Comparison of ENCODE assay signal across 7 cellular contexts in genomic region chr13:99501135-99501951, GRCh38. TPM values are rescaled to one million over a fixed set of nuclear protein-coding genes. Genes with fewer than 3 reads are reported as not detected.
A peak's percentile ranks its signal among the peaks of the same experiment; 100 is the strongest.
DNase-seq lines count a peak whose midpoint lies in the region; ATAC-seq and TF ChIP-seq lines count a peak whose summit lies in the region.

TM9SF2 (plus strand) TSS chr13:99501472; CDS start chr13:99501607, 135 bp downstream.

- in situ Hi-C loops in astrocyte of the cerebellum (cut with HindIII; ENCODE audit: low sequenced_read_pairs), result no loop called here

- ATAC-seq in GM18505 (IDR thresholded peaks at IDR 0.05; ENCODE audit: unreplicated experiment) (peak; percentile 49), HG02973 (IDR thresholded peaks at IDR 0.05; ENCODE audit: unreplicated experiment) (peak; percentile 61)

- DNase-seq in NCI-H2029 treated with DMSO at 0.1 percent for 48 hours (lab: John Stamatoyannopoulos, UW) (peak; percentile 49), T-helper 9 cell (peak; percentile 98), astrocyte of the cerebellum (ENCODE audit: low read depth) (peak; percentile 95), hepatic stellate cell (ENCODE audit: low spot score) (peak; percentile 98), renal cortical epithelial cell (ENCODE audit: low read depth) (peak; percentile 87)

- no peak for TF ChIP-seq CTCF in astrocyte of the cerebellum (IDR thresholded peaks at IDR 0.05; ENCODE audit: low read depth, low read length, missing control alignments)

- TF ChIP-seq POLR2A in GM18505 (IDR thresholded peaks at IDR 0.05; ENCODE audit: borderline replicate concordance, extremely low read depth, insufficient read depth, insufficient read length), result peak; percentile 85

- H3K4me3 ChIP-seq in astrocyte of the cerebellum (ENCODE audit: low read depth, low read length), result peak within 1 kb of the TSS; percentile 97

RNA-seq across cellular contexts. Expression of gene TM9SF2, which starts in this region (rescaled TPM):
- 252 and 253 TPM in 2 replicates for total RNA-seq in renal cortical epithelial cell

Comparison
In these comparisons a context has a peak if more than half of its experiments do, and no peak if none do; other contexts are left out.
1. Peak in every context shown above with its lines: DNase-seq, ATAC-seq and H3K4me3 ChIP-seq.